26 cellular contexts compared by ENCODE assay signal in the genomic region with DNA sequence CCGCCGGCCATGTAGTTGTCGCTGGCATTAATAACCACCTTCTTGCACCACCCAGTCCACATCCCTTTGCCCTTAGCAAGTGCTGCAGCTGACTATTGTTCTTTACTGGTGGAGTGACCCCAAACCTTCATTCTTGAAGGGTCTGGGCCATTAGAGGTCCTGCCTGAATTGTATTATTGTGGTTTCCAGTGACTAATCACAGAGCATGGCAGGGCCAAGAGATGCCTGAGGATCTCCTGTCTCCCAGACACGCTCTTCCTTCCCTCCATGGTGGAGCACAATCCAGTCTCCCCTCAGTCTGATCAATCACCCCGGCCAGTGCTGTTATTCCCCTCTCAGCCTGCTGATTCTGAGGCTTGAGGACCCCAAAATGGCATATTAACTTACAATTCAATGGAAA. TPM values are rescaled to one million over a fixed set of nuclear protein-coding genes. Genes with fewer than 3 reads are reported as not detected.
DNase-seq lines count a peak whose midpoint lies in the region; ATAC-seq, FAIRE-seq and TF ChIP-seq lines count a peak whose summit lies in the region.
"Had no signal": no experiment of that assay in that cellular context is flagged by ENCODE, and none has a peak within 500 bp of the region (broad histone marks: within the 10 kb centered on the region; RNA-seq: fewer than 3 reads in every experiment).

No MANE protein-coding gene starts in this region.

- TF ChIP-seq RAD21 in HCT116 (IDR thresholded peaks at IDR 0.05; ENCODE audit: low read depth) = no peak

- H3K4me3 ChIP-seq in HCT116 (replicated peaks in 1 of 2; ENCODE audit: low read depth in 1 of 2, low read length in 2 of 2) (peak overlapping the region in 1 of 2 experiments; percentile 9; a peak in 1 of 4 replicates), body of pancreas (no peak overlapping the region), stomach (no peak overlapping the region), kidney (ENCODE audit: low read length in 2 of 2) (no peak overlapping the region), lower leg skin (ENCODE audit: low read depth, poor library complexity, severe bottlenecking) (no peak overlapping the region)
- H3K4me3 ChIP-seq: skin epidermis had no signal

- H3K9ac ChIP-seq in HCT116 (ENCODE audit: low read length) (peak overlapping the region; percentile 14; the same call in 1 of the 2 replicates), kidney (ENCODE audit: low read length in 2 of 2) (no peak overlapping the region)

- TF ChIP-seq POLR2A in HCT116 (IDR thresholded peaks at IDR 0.05; ENCODE audit: borderline replicate concordance, extremely low read depth, insufficient read depth, insufficient read length) (no peak), body of pancreas (IDR thresholded peaks at IDR 0.05) (no peak), stomach (IDR thresholded peaks at IDR 0.05) (no peak), lower leg skin (IDR thresholded peaks at IDR 0.05) (no peak)

- H3K27ac ChIP-seq in HCT116 (ENCODE audit: low read depth, low read length) (peak overlapping the region; percentile 86), body of pancreas (peak overlapping the region; percentile 64 to 93 (median 84)), stomach (peak overlapping the region; percentile 76 to 89 (median 78)), kidney (ENCODE audit: low read depth in 2 of 2, low read length in 2 of 2) (no peak overlapping the region)
- H3K27ac ChIP-seq: skin epidermis had no signal

- TF ChIP-seq CTCF in HCT116 (IDR thresholded peaks at IDR 0.05 in 2 of 3, conservative IDR thresholded peaks at IDR 0.05 in 1 of 3; ENCODE audit: borderline replicate concordance in 1 of 3, insufficient read depth in 1 of 3, low read depth in 2 of 3, low read length in 2 of 3) (no peak), body of pancreas (IDR thresholded peaks at IDR 0.05) (no peak), stomach (IDR thresholded peaks at IDR 0.05) (no peak), kidney (IDR thresholded peaks at IDR 0.05; ENCODE audit: borderline replicate concordance, extremely low read depth, insufficient read depth) (no peak), lower leg skin (IDR thresholded peaks at IDR 0.05) (no peak)

- POLR2A ChIA-PET in HCT116 (lab: Charles Lee) = interaction anchor here (0.5 kb wide), 1 partner anchor 31 kb away, joined by 3 read pairs; no protein-coding TSS in a partner anchor

- H4K20me1 ChIP-seq in HCT116 (ENCODE audit: insufficient read depth) = no peaks in the 10 kb centered on the region

- H3K36me3 ChIP-seq in HCT116 (ENCODE audit: control insufficient read depth in 1 of 2, insufficient read depth in 2 of 2, low read length in 2 of 2) = no peaks in the 10 kb centered on the region
- H3K36me3 ChIP-seq in body of pancreas (replicated peaks in 1 of 2; ENCODE audit: insufficient read depth in 1 of 2, low read depth in 2 of 2) = no peaks in the 10 kb centered on the region
- H3K36me3 ChIP-seq in stomach = no peaks in the 10 kb centered on the region
- H3K36me3 ChIP-seq in kidney (ENCODE audit: control insufficient read depth in 1 of 2, insufficient read depth in 2 of 2, low read length in 2 of 2) = no peaks in the 10 kb centered on the region

- H3K4me1 ChIP-seq in HCT116 (ENCODE audit: control insufficient read depth in 1 of 2, insufficient read depth in 2 of 2, low read length in 2 of 2) (peaks cover 21 to 24% of the 10 kb centered on the region in 2 experiments), body of pancreas (peaks cover 19% of the 10 kb centered on the region), stomach (peaks cover 5 to 17% (median 11%) of the 10 kb centered on the region in 4 donors), kidney (ENCODE audit: control insufficient read depth in 1 of 2, insufficient read depth in 1 of 2, low read depth in 1 of 2, low read length in 2 of 2) (no peaks in the 10 kb centered on the region)

- RAD21 ChIA-PET in HCT116 (lab: Charles Lee; ENCODE audit: low non-redundant PET in 1 of 2, low total read pairs in 2 of 2, uncharacterized antibody in 2 of 2, unreplicated experiment in 2 of 2) = no interaction called here

- H3K27me3 ChIP-seq in HCT116 (ENCODE audit: insufficient read depth, low read length) (no peaks in the 10 kb centered on the region), body of pancreas (no peaks in the 10 kb centered on the region), stomach (no peaks in the 10 kb centered on the region)

- intact Hi-C loops in HCT116 (cut with micrococcal nuclease) (no loop called here), body of pancreas (cut with DNase I) (no loop called here), left colon (cut with DNase I, micrococcal nuclease) (no loop called here), stomach (cut with DNase I; ENCODE audit: low total_unique reads) (no loop called here), kidney (cut with DNase I) (no loop called here), lower leg skin (cut with DNase I; ENCODE audit: low total_unique reads) (no loop called here)

- CTCF ChIA-PET in HCT116 (lab: Charles Lee) = no interaction called here

- no peak for FAIRE-seq in kidney (lab: Jason Lieb, UNC)
- FAIRE-seq: GM12892, urothelium cell line had no signal

- ATAC-seq in HCT116 (peak; percentile 52), body of pancreas (no peak), left colon (peak; percentile 24)
- ATAC-seq: activated CD8-positive, alpha-beta T cell treated with anti-CD3 and anti-CD28 coated beads for 36 hours; left ventricle myocardium superior had no signal

- peak overlapping the region; percentile 47 for H2AFZ ChIP-seq in HCT116 (ENCODE audit: low read depth, low read length, poor library complexity, severe bottlenecking)

- peak overlapping the region; percentile 63 for H3K4me2 ChIP-seq in HCT116 (ENCODE audit: low read length)

- H3K9me2 ChIP-seq in HCT116 (ENCODE audit: insufficient read depth) = no peaks in the 10 kb centered on the region

- no TSS peak for BruUV-seq in HCT116 (replicated peaks; lab: Mats Ljungman, UMichigan)

- WGBS in body of pancreas, 2 donors = 95 to 96% methylated on average over 5 of the region's 5 CpGs
- 81 to 88% (median 85%) methylated on average over 5 of the region's 5 CpGs for WGBS in stomach, 5 donors
- 61 to 65% methylated on average over 5 of the region's 5 CpGs for WGBS in lower leg skin, 2 donors

- H3K9me3 ChIP-seq in HCT116 (ENCODE audit: control insufficient read depth in 1 of 2, insufficient read depth in 1 of 2, low read depth in 1 of 2, low read length in 2 of 2) (no peaks in the 10 kb centered on the region), body of pancreas (no peaks in the 10 kb centered on the region), stomach (no peaks in the 10 kb centered on the region), kidney (ENCODE audit: control insufficient read depth in 1 of 2, low read length in 2 of 2) (no peaks in the 10 kb centered on the region)

- no peaks in the 10 kb centered on the region for H3K79me2 ChIP-seq in HCT116 (ENCODE audit: insufficient read depth, low read length)

- no peak for TF ChIP-seq EP300 in stomach (IDR thresholded peaks at IDR 0.05)

- no peak for DNase-seq in HCT116 (ENCODE audit: low read depth, low spot score)
- no peak for DNase-seq in body of pancreas
- no peak for DNase-seq in left colon
- no peak for DNase-seq in stomach
- no peak for DNase-seq in activated CD8-positive, alpha-beta memory T cell treated with anti-CD3 and anti-CD28 coated beads for 24 hours
- DNase-seq in kidney = no peak
- DNase-seq in lower leg skin (ENCODE audit: low spot score in 2 of 2) = no peak
- DNase-seq: activated CD4-positive, alpha-beta T cell treated with anti-CD3 and anti-CD28 coated beads for 1 hour; activated CD8-positive, alpha-beta T cell treated with anti-CD3 and anti-CD28 coated beads for 36 hours; amniotic stem cell; effector CD4-positive, alpha-beta T cell; glutamatergic neuron; H9; Kasumi-1; left ventricle myocardium superior; midbrain; NCI-H1436 treated with DMSO at 0.1 percent for 48 hours; Right ventricle myocardium superior; stimulated activated naive CD4-positive, alpha-beta T cell treated with Interleukin-2 at 50 U/mL for 16 hours; T-helper 2 cell had no signal

TF ChIP-seq in HCT116, 20 proteins besides CTCF, POLR2A, EP300 and RAD21 (continues in another document):
- no peak for TF ChIP-seq TCF7L2 (IDR thresholded peaks at IDR 0.05; ENCODE audit: borderline replicate concordance, extremely low read depth, insufficient read depth, insufficient read length)
- TF ChIP-seq, protein P1, sequence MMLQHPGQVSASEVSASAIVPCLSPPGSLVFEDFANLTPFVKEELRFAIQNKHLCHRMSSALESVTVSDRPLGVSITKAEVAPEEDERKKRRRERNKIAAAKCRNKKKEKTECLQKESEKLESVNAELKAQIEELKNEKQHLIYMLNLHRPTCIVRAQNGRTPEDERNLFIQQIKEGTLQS (IDR thresholded peaks at IDR 0.05) = no peak
- no peak for TF ChIP-seq EGR1 (IDR thresholded peaks at IDR 0.05; ENCODE audit: low read depth)
- TF ChIP-seq, protein P2, sequence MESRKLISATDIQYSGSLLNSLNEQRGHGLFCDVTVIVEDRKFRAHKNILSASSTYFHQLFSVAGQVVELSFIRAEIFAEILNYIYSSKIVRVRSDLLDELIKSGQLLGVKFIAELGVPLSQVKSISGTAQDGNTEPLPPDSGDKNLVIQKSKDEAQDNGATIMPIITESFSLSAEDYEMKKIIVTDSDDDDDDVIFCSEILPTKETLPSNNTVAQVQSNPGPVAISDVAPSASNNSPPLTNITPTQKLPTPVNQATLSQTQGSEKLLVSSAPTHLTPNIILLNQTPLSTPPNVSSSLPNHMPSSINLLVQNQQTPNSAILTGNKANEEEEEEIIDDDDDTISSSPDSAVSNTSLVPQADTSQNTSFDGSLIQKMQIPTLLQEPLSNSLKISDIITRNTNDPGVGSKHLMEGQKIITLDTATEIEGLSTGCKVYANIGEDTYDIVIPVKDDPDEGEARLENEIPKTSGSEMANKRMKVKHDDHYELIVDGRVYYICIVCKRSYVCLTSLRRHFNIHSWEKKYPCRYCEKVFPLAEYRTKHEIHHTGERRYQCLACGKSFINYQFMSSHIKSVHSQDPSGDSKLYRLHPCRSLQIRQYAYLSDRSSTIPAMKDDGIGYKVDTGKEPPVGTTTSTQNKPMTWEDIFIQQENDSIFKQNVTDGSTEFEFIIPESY (IDR thresholded peaks at IDR 0.05; ENCODE audit: extremely low read depth, insufficient replicate concordance, low read length) = no peak
- no peak for TF ChIP-seq JUND (IDR thresholded peaks at IDR 0.05)
- no peak for TF ChIP-seq EZH2phosphoT487 (IDR thresholded peaks at IDR 0.05; ENCODE audit: borderline replicate concordance)
- TF ChIP-seq, protein P3, sequence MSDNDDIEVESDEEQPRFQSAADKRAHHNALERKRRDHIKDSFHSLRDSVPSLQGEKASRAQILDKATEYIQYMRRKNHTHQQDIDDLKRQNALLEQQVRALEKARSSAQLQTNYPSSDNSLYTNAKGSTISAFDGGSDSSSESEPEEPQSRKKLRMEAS (IDR thresholded peaks at IDR 0.05) = no peak

RNA-seq across cellular contexts. Expression of a gene that starts 39.0 kb away (rescaled TPM):
- total RNA-seq in HCT116 (2021; ENCODE audit: unreplicated experiment) (not detected), body of pancreas (1 to 10 TPM in 1 of 2 donors, under 1 TPM in 1; 0.78 to 4.3 TPM), left colon (under 1 TPM in 1 of 2 donors, not detected in 1; 0.45 TPM), stomach (1 to 10 TPM in 1 of 5 donors, under 1 TPM in 1, not detected in 3; 0.37 to 2.3 TPM), kidney (0.25 TPM), lower leg skin (under 1 TPM in 1 of 4 donors, not detected in 3; 0.53 TPM)
- polyA plus RNA-seq in HCT116 (2012) = not detected in 2 replicates
- polyA plus RNA-seq in stomach (under 1 TPM in 2 of 3 donors, not detected in 1; 0.08 to 0.25 TPM), kidney (ENCODE audit: insufficient read depth, low read depth, low replicate concordance) (not detected)
- total RNA-seq: activated CD8-positive, alpha-beta T cell treated with anti-CD3 and anti-CD28 coated beads for 36 hours; H9; osteoblast; temporal lobe had no signal
- polyA plus RNA-seq: BJ had no signal

Comparison
In these comparisons a context has a peak if more than half of its experiments do, and no peak if none do; other contexts are left out.
1. H3K27ac ChIP-seq: peak in HCT116 (single experiment), body of pancreas (4 of 4) and stomach (5 of 5); none in kidney (0 of 2).